Comparison of ENCODE assay signal across 8 cellular contexts in genomic region chr11:11978792-11979486, GRCh38. TPM values are rescaled to one million over a fixed set of nuclear protein-coding genes. Genes with fewer than 3 reads are reported as not detected.
DNase-seq lines count a peak whose midpoint lies in the region; ATAC-seq and TF ChIP-seq lines count a peak whose summit lies in the region.

No MANE protein-coding gene starts in this region.

- H3K4me1 Mint-ChIP-seq in stimulated activated memory B cell treated with anti-CD40 and anti-IgM and Interleukin-4, amounts not matched to agents 10 μg/mL and 1 μg/mL and 100 μg/mL, for 72 hours, result peaks cover 4% of the 10 kb centered on the region

- H3K36me3 ChIP-seq in RWPE2 (ENCODE audit: low read depth), result peaks cover 21% of the 10 kb centered on the region
- H3K36me3 ChIP-seq in WERI-Rb-1, result no peaks in the 10 kb centered on the region

- H3K9me3 ChIP-seq in RWPE2 (ENCODE audit: severe bottlenecking) (no peaks in the 10 kb centered on the region), WERI-Rb-1 (ENCODE audit: severe bottlenecking) (no peaks in the 10 kb centered on the region)

- H3K9me3 Mint-ChIP-seq in stimulated activated memory B cell treated with anti-CD40 and anti-IgM and Interleukin-4, amounts not matched to agents 10 μg/mL and 1 μg/mL and 100 μg/mL, for 72 hours, result peaks cover 4% of the 10 kb centered on the region

- peaks cover 16% of the 10 kb centered on the region for H3K27me3 Mint-ChIP-seq in stimulated activated memory B cell treated with anti-CD40 and anti-IgM and Interleukin-4, amounts not matched to agents 10 μg/mL and 1 μg/mL and 100 μg/mL, for 72 hours

- H3K36me3 Mint-ChIP-seq in stimulated activated memory B cell treated with anti-CD40 and anti-IgM and Interleukin-4, amounts not matched to agents 10 μg/mL and 1 μg/mL and 100 μg/mL, for 72 hours, result no peaks in the 10 kb centered on the region

- H3K4me1 ChIP-seq in RWPE2 (ENCODE audit: insufficient read depth, poor library complexity, severe bottlenecking), result peaks cover 53% of the 10 kb centered on the region

- ATAC-seq in RWPE2 (ENCODE audit: low read depth) (no peak), HG03378 (IDR thresholded peaks at IDR 0.05; ENCODE audit: unreplicated experiment) (no peak)
- no peak for ATAC-seq in stimulated activated memory B cell treated with anti-CD40 and anti-IgM and Interleukin-4, amounts not matched to agents 10 μg/mL and 1 μg/mL and 100 μg/mL, for 72 hours

- H3K27ac Mint-ChIP-seq in stimulated activated memory B cell treated with anti-CD40 and anti-IgM and Interleukin-4, amounts not matched to agents 10 μg/mL and 1 μg/mL and 100 μg/mL, for 72 hours, result no peak overlapping the region

- H3K27me3 ChIP-seq in RWPE2 (ENCODE audit: insufficient read depth, poor library complexity, severe bottlenecking) (no peaks in the 10 kb centered on the region), WERI-Rb-1 (ENCODE audit: insufficient read depth, low read depth, severe bottlenecking) (no peaks in the 10 kb centered on the region)

- no peak overlapping the region for H3K4me3 Mint-ChIP-seq in stimulated activated memory B cell treated with anti-CD40 and anti-IgM and Interleukin-4, amounts not matched to agents 10 μg/mL and 1 μg/mL and 100 μg/mL, for 72 hours

- TF ChIP-seq CTCF in RWPE2 (IDR thresholded peaks at IDR 0.05; ENCODE audit: poor library complexity, severe bottlenecking) (no peak), fibroblast of villous mesenchyme (IDR thresholded peaks at IDR 0.05; ENCODE audit: insufficient read depth, low read depth, low read length) (no peak), WERI-Rb-1 (IDR thresholded peaks at IDR 0.05; ENCODE audit: low read depth, low read length) (no peak)

- H3K27ac ChIP-seq in RWPE2 (ENCODE audit: poor library complexity, severe bottlenecking) (peak overlapping the region; percentile 98), WERI-Rb-1 (no peak overlapping the region)

- intact Hi-C loops in posterior vena cava (cut with DNase I), result loop anchor here in 1 of 2 donors (5.0 kb wide), 1 partner anchor 68 kb away; no protein-coding TSS in a partner anchor

- H3K4me3 ChIP-seq in RWPE2 (ENCODE audit: severe bottlenecking), result no peak overlapping the region
- H3K4me3 ChIP-seq in fibroblast of villous mesenchyme (ENCODE audit: low read depth, low read length), result no peak overlapping the region
- H3K4me3 ChIP-seq in WERI-Rb-1 (ENCODE audit: low read depth, low read length), result no peak overlapping the region

- DNase-seq in DMS 273 treated with DMSO at 0.1 percent for 48 hours (lab: John Stamatoyannopoulos, UW), result peak; percentile 86
- DNase-seq in RWPE2 (ENCODE audit: low spot score), result no peak
- DNase-seq in fibroblast of villous mesenchyme (ENCODE audit: low read depth), result peak; percentile 87
- peak; percentile 92 for DNase-seq in posterior vena cava (ENCODE audit: low spot score)
- no peak for DNase-seq in KG1 (lab: John Stamatoyannopoulos, UW)
- DNase-seq in WERI-Rb-1, result no peak

RNA-seq across cellular contexts. Expression of gene DKK3, which starts 29.5 kb away (rescaled TPM):
- total RNA-seq in fibroblast of villous mesenchyme (316 and 338 TPM in 2 replicates), posterior vena cava (100 to 1,000 TPM; 117 to 138 TPM)

Comparison
In these comparisons a context has a peak if more than half of its experiments do, and no peak if none do; other contexts are left out.
1. DNase-seq: peak in DMS 273 treated with DMSO at 0.1 percent for 48 hours (single experiment), fibroblast of villous mesenchyme (single experiment) and posterior vena cava (single experiment); none in RWPE2 (single experiment), KG1 (single experiment) and WERI-Rb-1 (single experiment).